8 cellular contexts compared by ENCODE assay signal in the genomic region with DNA sequence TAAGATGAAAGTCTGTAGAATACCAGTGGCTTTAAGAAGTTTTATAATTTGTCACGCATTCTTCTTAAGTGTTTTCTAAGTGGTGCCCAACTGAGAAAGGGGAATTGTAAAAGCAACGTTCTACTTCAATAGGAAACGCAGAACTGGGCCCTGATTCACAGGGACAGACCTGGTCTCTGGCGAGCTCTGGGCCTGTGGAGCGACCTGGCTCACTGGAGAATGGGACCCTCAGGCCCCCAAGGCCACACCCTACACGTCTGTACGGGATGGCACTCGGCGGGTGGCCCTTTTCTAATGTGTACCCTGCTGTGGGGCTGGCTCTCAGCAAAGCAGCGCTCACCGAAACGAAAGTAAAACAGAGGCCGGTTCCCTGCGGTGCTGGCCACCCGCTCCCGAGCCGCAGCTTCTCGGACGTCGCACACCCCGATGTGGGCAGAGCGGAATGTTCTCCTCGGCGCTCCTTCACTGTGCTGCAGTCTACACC.
DNase-seq lines count a peak whose midpoint lies in the region; ATAC-seq and TF ChIP-seq lines count a peak whose summit lies in the region.

No MANE protein-coding gene starts in this region.

- peak overlapping the region; percentile 60 for H3K9ac ChIP-seq in endocrine pancreas (ENCODE audit: control insufficient read depth, insufficient read depth, low read length)

- TF ChIP-seq CTCF in WTC11 (IDR thresholded peaks at IDR 0.05), result no peak

- peaks cover 10% of the 10 kb centered on the region for H3K4me1 ChIP-seq in endocrine pancreas (ENCODE audit: control insufficient read depth, insufficient read depth, low read length)

- no peaks in the 10 kb centered on the region for H3K36me3 ChIP-seq in endocrine pancreas (ENCODE audit: control insufficient read depth, insufficient read depth, low read length)

- peaks cover 17% of the 10 kb centered on the region for H3K27me3 Mint-ChIP-seq in WTC11 (ENCODE audit: low read depth)
- H3K27me3 Mint-ChIP-seq in naive thymus-derived CD8-positive, alpha-beta T cell, result peaks cover 0 to 2% (median 0%) of the 10 kb centered on the region in 5 donors

- no peaks in the 10 kb centered on the region for H3K9me3 Mint-ChIP-seq in WTC11
- no peaks in the 10 kb centered on the region for H3K9me3 Mint-ChIP-seq in naive thymus-derived CD8-positive, alpha-beta T cell

- POLR2A ChIA-PET in WTC11 (lab: Charles Lee), result no interaction called here
- POLR2A ChIA-PET in naive thymus-derived CD8-positive, alpha-beta T cell (lab: Charles Lee), result interaction anchor here (0.8 to 1.7 kb wide), 4 partner anchors 14 to 132 kb away, joined by 3 to 13 read pairs (median 7); no protein-coding TSS in a partner anchor

- peak overlapping the region; percentile 54 for H3K4me3 Mint-ChIP-seq in WTC11
- H3K4me3 Mint-ChIP-seq in naive thymus-derived CD8-positive, alpha-beta T cell, result peak overlapping the region; percentile 77 to 92 (median 88)

- H3K4me1 Mint-ChIP-seq in WTC11, result peaks cover 35% of the 10 kb centered on the region
- H3K4me1 Mint-ChIP-seq in naive thymus-derived CD8-positive, alpha-beta T cell, result peaks cover 11 to 34% (median 24%) of the 10 kb centered on the region in 4 donors

- ATAC-seq in HG03066 (IDR thresholded peaks at IDR 0.05; ENCODE audit: low read depth, unreplicated experiment) (peak; percentile 46), WTC11 (peak; percentile 70), GM21390 (IDR thresholded peaks at IDR 0.05; ENCODE audit: unreplicated experiment) (no peak), SK-N-SH treated with all-trans-retinoic acid at 6 μM for 48 hours (no peak)
- peak; percentile 72 to 79 for ATAC-seq in naive thymus-derived CD8-positive, alpha-beta T cell

- no peaks in the 10 kb centered on the region for H3K27me3 ChIP-seq in endocrine pancreas (ENCODE audit: control insufficient read depth, insufficient read depth, low read length)

- no peaks in the 10 kb centered on the region for H3K9me3 ChIP-seq in endocrine pancreas (ENCODE audit: control insufficient read depth, low read length)

- DNase-seq in Daoy (ENCODE audit: low read depth) (peak; percentile 32), WTC11 (ENCODE audit: low spot score) (peak; percentile 58), occipital lobe (lab: John Stamatoyannopoulos, UW) (no peak)
- peak in 3 of 10 donors; percentile 13 to 37 (median 16) for DNase-seq in naive thymus-derived CD8-positive, alpha-beta T cell

- H3K36me3 Mint-ChIP-seq in WTC11, result no peaks in the 10 kb centered on the region
- no peaks in the 10 kb centered on the region for H3K36me3 Mint-ChIP-seq in naive thymus-derived CD8-positive, alpha-beta T cell

- CTCF ChIA-PET in WTC11 (lab: Charles Lee), result no interaction called here

- peak overlapping the region; percentile 12 for H3K4me3 ChIP-seq in endocrine pancreas (ENCODE audit: control insufficient read depth, insufficient read depth, low read length)

- H3K27ac Mint-ChIP-seq in WTC11, result no peak overlapping the region
- H3K27ac Mint-ChIP-seq in naive thymus-derived CD8-positive, alpha-beta T cell, result peak overlapping the region; percentile 39 to 98 (median 94)

TF ChIP-seq in WTC11, 78 proteins besides CTCF, POLR2A, EP300 and RAD21:
- no peak for TF ChIP-seq GRHL2 (CRISPR knock-in tag; IDR thresholded peaks at IDR 0.05; ENCODE audit: insufficient replicate concordance, severe bottlenecking)
- peak; percentile 45; the same call in 1 of the 2 replicates for TF ChIP-seq ZNF423 (CRISPR knock-in tag; IDR thresholded peaks at IDR 0.05)

TF ChIP-seq in SK-N-SH treated with all-trans-retinoic acid at 6 μM for 48 hours, 23 proteins besides CTCF, POLR2A, EP300 and RAD21 (continues in another document):
- TF ChIP-seq TOX (CRISPR knock-in tag; IDR thresholded peaks at IDR 0.05; ENCODE audit: borderline replicate concordance) (no peak), ESRRG (CRISPR knock-in tag; IDR thresholded peaks at IDR 0.05) (no peak), PATZ1 (CRISPR knock-in tag; IDR thresholded peaks at IDR 0.05; ENCODE audit: borderline replicate concordance) (no peak), CSRNP3 (CRISPR knock-in tag; IDR thresholded peaks at IDR 0.05) (no peak), ZFP30 (CRISPR knock-in tag; IDR thresholded peaks at IDR 0.05) (no peak), PPARA (CRISPR knock-in tag; IDR thresholded peaks at IDR 0.05; ENCODE audit: borderline replicate concordance) (no peak), TSHZ2 (CRISPR knock-in tag; IDR thresholded peaks at IDR 0.05) (no peak), POU6F1 (CRISPR knock-in tag; IDR thresholded peaks at IDR 0.05; ENCODE audit: borderline replicate concordance, low read depth) (no peak), ZC3H10 (CRISPR knock-in tag; IDR thresholded peaks at IDR 0.05) (no peak), CREB5 (CRISPR knock-in tag; IDR thresholded peaks at IDR 0.05; ENCODE audit: low read depth) (no peak), CSDC2 (CRISPR knock-in tag; IDR thresholded peaks at IDR 0.05) (no peak), RARB (CRISPR knock-in tag; IDR thresholded peaks at IDR 0.05) (no peak)

Comparison
In these comparisons a context has a peak if more than half of its experiments do, and no peak if none do; other contexts are left out.
1. ATAC-seq: peak in HG03066 (single experiment), WTC11 (single experiment) and naive thymus-derived CD8-positive, alpha-beta T cell (2 of 2); none in GM21390 (single experiment) and SK-N-SH treated with all-trans-retinoic acid at 6 μM for 48 hours (single experiment).